29 cellular contexts compared by ENCODE assay signal in genomic region chr7:69858471-69858870, GRCh38.
"Had no signal": no experiment of that assay in that cellular context is flagged by ENCODE, and none has a peak within 500 bp of the region (broad histone marks: within the 10 kb centered on the region; RNA-seq: fewer than 3 reads in every experiment).

No MANE protein-coding gene starts in this region.

- H3K4me3 ChIP-seq: body of pancreas, heart left ventricle, ovary, prostate gland, suprapubic skin, tibial nerve had no signal

- FAIRE-seq: colon, small intestine, TTC549 had no signal

- H3K27me3 ChIP-seq: body of pancreas, heart left ventricle, ovary, suprapubic skin, tibial nerve had no signal

- DNase-seq: activated CD4-positive, alpha-beta T cell treated with anti-CD3 and anti-CD28 coated beads for 48 hours; activated CD4-positive, alpha-beta T cell treated with anti-CD3 and anti-CD28 coated beads, Interleukin-2, amount 50 U/mL, for 48 hours; activated CD8-positive, alpha-beta memory T cell treated with anti-CD3 and anti-CD28 coated beads for 24 hours; activated effector memory CD4-positive, alpha-beta T cell treated with Interleukin-2 at 50 U/mL for 16 hours; activated naive CD4-positive, alpha-beta T cell treated with Interleukin-2 at 50 U/mL for 16 hours; anterior cingulate cortex; body of pancreas; dermis blood vessel endothelial cell; effector CD8-positive, alpha-beta T cell; heart left ventricle; left cardiac atrium; left ventricle myocardium superior; mammary epithelial cell; naive B cell; ovary; retina; small intestine; stimulated activated CD4-positive, alpha-beta T cell treated with anti-CD3 and anti-CD28 coated beads, Interleukin-4, amount 100 ng/mL, for 24 hours; stimulated activated CD8-positive, alpha-beta memory T cell treated with anti-CD3 and anti-CD28 coated beads, Interleukin-4, amount 100 ng/mL, for 48 hours; stimulated activated naive CD4-positive, alpha-beta T cell; T-helper 9 cell had no signal

- H3K36me3 ChIP-seq: heart left ventricle, ovary, prostate gland, suprapubic skin, tibial nerve had no signal

- H3K9me3 ChIP-seq: body of pancreas, heart left ventricle, ovary, prostate gland, suprapubic skin, tibial nerve had no signal

- H3K27ac ChIP-seq: body of pancreas, heart left ventricle, ovary, prostate gland, suprapubic skin, tibial nerve, VCaP had no signal

- ATAC-seq: activated CD4-positive, CD25-positive, alpha-beta regulatory T cell treated with anti-CD3 and anti-CD28 coated beads, Interleukin-2, amount 50 U/mL, for 24 hours; body of pancreas; heart left ventricle; left cardiac atrium; left ventricle myocardium superior; sciatic nerve had no signal

- H3K4me1 ChIP-seq: body of pancreas, prostate gland, tibial nerve had no signal
